Comparison of ENCODE assay signal across 23 cellular contexts in genomic region chr7:91235211-91235832, GRCh38.
"Had no signal": no experiment of that assay in that cellular context is flagged by ENCODE, and none has a peak within 500 bp of the region (broad histone marks: within the 10 kb centered on the region; RNA-seq: fewer than 3 reads in every experiment).

No MANE protein-coding gene starts in this region.

- H3K4me3 Mint-ChIP-seq: IgD-negative memory B cell had no signal

- FAIRE-seq: HepG2, K562 had no signal

- H3K27ac Mint-ChIP-seq: IgD-negative memory B cell had no signal

- H3K4me2 ChIP-seq: KMS-11 had no signal

- H3K9me3 ChIP-seq: SJCRH30 had no signal

- H3K27ac ChIP-seq: KMS-11, RWPE1, SJCRH30 had no signal

- H3K4me1 Mint-ChIP-seq: IgD-negative memory B cell had no signal

- H3K36me3 ChIP-seq: SJCRH30 had no signal

- H3K9ac ChIP-seq: KMS-11 had no signal

- H3K36me3 Mint-ChIP-seq: IgD-negative memory B cell had no signal

- H3K4me3 ChIP-seq: K562, SJCRH30 had no signal

- H3K9me3 Mint-ChIP-seq: IgD-negative memory B cell had no signal

- H3K27me3 ChIP-seq: SJCRH30 had no signal

- ATAC-seq: HepG2, K562, Panc1, SK-N-SH treated with all-trans-retinoic acid at 6 μM for 48 hours had no signal

- DNase-seq: Kasumi-1, MM.1S, NCI-H1092 treated with DMSO at 0.1 percent for 48 hours, NCI-H1436, NCI-H187, NCI-H2029, NCI-H2081 treated with DMSO at 0.1 percent for 48 hours, NCI-H2171, NCI-H226, NCI-H446, NCI-H510A, NCI-H524 treated with DMSO at 0.1 percent for 48 hours, NCI-H69, NCI-H774, SHP77, SJCRH30 had no signal
